Comparison of ENCODE assay signal across 27 cellular contexts in genomic region chr15:88887068-88887580, GRCh38.
"Had no signal": no experiment of that assay in that cellular context is flagged by ENCODE, and none has a peak within 500 bp of the region (broad histone marks: within the 10 kb centered on the region; RNA-seq: fewer than 3 reads in every experiment).

No MANE protein-coding gene starts in this region.

- H3K9me3 ChIP-seq: adrenal gland, body of pancreas had no signal

- DNase-seq: activated CD4-positive, alpha-beta memory T cell treated with anti-CD3 and anti-CD28 coated beads for 36 hours; activated CD4-positive, alpha-beta T cell treated with anti-CD3 and anti-CD28 coated beads for 36 hours; activated CD4-positive, alpha-beta T cell treated with anti-CD3 and anti-CD28 coated beads, Interleukin-2, amount 10 ng/mL, durations not matched to agents 24 days and 14 days; activated CD4-positive, CD25-positive, alpha-beta regulatory T cell; activated CD4-positive, CD25-positive, alpha-beta regulatory T cell treated with anti-CD3 and anti-CD28 coated beads, Interleukin-2, amount 50 U/mL, for 72 hours; activated CD8-positive, alpha-beta memory T cell treated with anti-CD3 and anti-CD28 coated beads, Interleukin-2, amount 10 ng/mL, durations not matched to agents 7 days and 5 days; activated CD8-positive, alpha-beta memory T cell treated with anti-CD3 and anti-CD28 coated beads, Interleukin-2, amount 50 U/mL, for 4 hours; activated CD8-positive, alpha-beta T cell treated with anti-CD3 and anti-CD28 coated beads, Interleukin-2, amount 10 ng/mL, durations not matched to agents 7 days and 5 days; activated gamma-delta T cell; activated naive CD4-positive, alpha-beta T cell; activated naive CD4-positive, alpha-beta T cell treated with anti-CD3 and anti-CD28 coated beads, Interleukin-2, amount 10 ng/mL, durations not matched to agents 7 days and 5 days; activated T-cell treated with anti-CD3 and anti-CD28 coated beads, Interleukin-2, amount 50 U/mL, for 1 hour; activated T-cell treated with anti-CD3 and anti-CD28 coated beads, Interleukin-2, amount 50 U/mL, for 48 hours; adrenal gland; aorta; body of pancreas; cortex of kidney; dermis blood vessel endothelial cell; effector CD4-positive, alpha-beta T cell; effector memory CD8-positive, alpha-beta T cell; foreskin fibroblast; T-cell; T1000; WERI-Rb-1 had no signal

- H3K4me3 Mint-ChIP-seq: activated CD4-positive, alpha-beta memory T cell treated with anti-CD3 and anti-CD28 coated beads for 36 hours; activated CD4-positive, alpha-beta T cell treated with anti-CD3 and anti-CD28 coated beads for 36 hours; activated CD4-positive, alpha-beta T cell treated with anti-CD3 and anti-CD28 coated beads, Interleukin-2, amount 10 ng/mL, durations not matched to agents 24 days and 14 days; activated CD8-positive, alpha-beta memory T cell treated with anti-CD3 and anti-CD28 coated beads, Interleukin-2, amount 10 ng/mL, durations not matched to agents 7 days and 5 days; activated CD8-positive, alpha-beta T cell treated with anti-CD3 and anti-CD28 coated beads, Interleukin-2, amount 10 ng/mL, durations not matched to agents 7 days and 5 days; activated naive CD4-positive, alpha-beta T cell treated with anti-CD3 and anti-CD28 coated beads, Interleukin-2, amount 10 ng/mL, durations not matched to agents 7 days and 5 days; effector memory CD8-positive, alpha-beta T cell; T-cell; T-helper 1 cell treated with Interleukin-12 subunit alpha and Interleukin-12 subunit beta and Interleukin-4 antibody, amounts not matched to agents 30 μg/mL and 1 μg/mL, for 36 hours had no signal

- H3K4me1 ChIP-seq: adrenal gland, body of pancreas had no signal

- H3K27ac Mint-ChIP-seq: activated CD4-positive, alpha-beta memory T cell treated with anti-CD3 and anti-CD28 coated beads for 36 hours; activated CD4-positive, alpha-beta T cell treated with anti-CD3 and anti-CD28 coated beads for 36 hours; activated CD4-positive, alpha-beta T cell treated with anti-CD3 and anti-CD28 coated beads, Interleukin-2, amount 10 ng/mL, durations not matched to agents 24 days and 14 days; activated CD8-positive, alpha-beta memory T cell treated with anti-CD3 and anti-CD28 coated beads, Interleukin-2, amount 10 ng/mL, durations not matched to agents 7 days and 5 days; activated CD8-positive, alpha-beta T cell treated with anti-CD3 and anti-CD28 coated beads, Interleukin-2, amount 10 ng/mL, durations not matched to agents 7 days and 5 days; activated naive CD4-positive, alpha-beta T cell treated with anti-CD3 and anti-CD28 coated beads, Interleukin-2, amount 10 ng/mL, durations not matched to agents 7 days and 5 days; effector memory CD8-positive, alpha-beta T cell; T-cell; T-helper 1 cell treated with Interleukin-12 subunit alpha and Interleukin-12 subunit beta and Interleukin-4 antibody, amounts not matched to agents 30 μg/mL and 1 μg/mL, for 36 hours had no signal

- H3K27me3 Mint-ChIP-seq: activated CD4-positive, alpha-beta memory T cell treated with anti-CD3 and anti-CD28 coated beads for 36 hours; activated CD4-positive, alpha-beta T cell treated with anti-CD3 and anti-CD28 coated beads for 36 hours; activated CD4-positive, alpha-beta T cell treated with anti-CD3 and anti-CD28 coated beads, Interleukin-2, amount 10 ng/mL, durations not matched to agents 24 days and 14 days; activated CD8-positive, alpha-beta memory T cell treated with anti-CD3 and anti-CD28 coated beads, Interleukin-2, amount 10 ng/mL, durations not matched to agents 7 days and 5 days; activated naive CD4-positive, alpha-beta T cell treated with anti-CD3 and anti-CD28 coated beads, Interleukin-2, amount 10 ng/mL, durations not matched to agents 7 days and 5 days; effector memory CD8-positive, alpha-beta T cell; T-cell had no signal

- H3K27ac ChIP-seq: adrenal gland, body of pancreas, WERI-Rb-1 had no signal

- ATAC-seq: activated CD4-positive, alpha-beta T cell treated with anti-CD3 and anti-CD28 coated beads for 36 hours; activated CD8-positive, alpha-beta memory T cell treated with anti-CD3 and anti-CD28 coated beads, Interleukin-2, amount 10 ng/mL, durations not matched to agents 7 days and 5 days; activated CD8-positive, alpha-beta T cell treated with anti-CD3 and anti-CD28 coated beads, Interleukin-2, amount 10 ng/mL, durations not matched to agents 7 days and 5 days; activated naive CD4-positive, alpha-beta T cell treated with anti-CD3 and anti-CD28 coated beads, Interleukin-2, amount 50 U/mL, for 72 hours; body of pancreas; effector memory CD8-positive, alpha-beta T cell; esophagus mucosa; T-cell had no signal

- H3K4me3 ChIP-seq: adrenal gland, body of pancreas had no signal

- H3K9me3 Mint-ChIP-seq: activated CD4-positive, alpha-beta memory T cell treated with anti-CD3 and anti-CD28 coated beads for 36 hours; activated CD4-positive, alpha-beta T cell treated with anti-CD3 and anti-CD28 coated beads, Interleukin-2, amount 10 ng/mL, durations not matched to agents 24 days and 14 days; activated naive CD4-positive, alpha-beta T cell treated with anti-CD3 and anti-CD28 coated beads, Interleukin-2, amount 10 ng/mL, durations not matched to agents 7 days and 5 days; activated naive CD4-positive, alpha-beta T cell treated with anti-CD3 and anti-CD28 coated beads, Interleukin-2, amount 50 U/mL, for 72 hours; effector memory CD8-positive, alpha-beta T cell; T-cell; T-helper 1 cell treated with Interleukin-12 subunit alpha and Interleukin-12 subunit beta and Interleukin-4 antibody, amounts not matched to agents 30 μg/mL and 1 μg/mL, for 36 hours had no signal

- H3K27me3 ChIP-seq: adrenal gland, body of pancreas had no signal

- H3K36me3 ChIP-seq: adrenal gland, WERI-Rb-1 had no signal

- H3K4me1 Mint-ChIP-seq: activated CD8-positive, alpha-beta memory T cell treated with anti-CD3 and anti-CD28 coated beads, Interleukin-2, amount 10 ng/mL, durations not matched to agents 7 days and 5 days had no signal
